In genomic region chr3:170745211-170745718, GRCh38 we compare ENCODE assay signal across 18 cellular contexts.
DNase-seq lines count a peak whose midpoint lies in the region; ATAC-seq, FAIRE-seq and TF ChIP-seq lines count a peak whose summit lies in the region.
"Had no signal": no experiment of that assay in that cellular context is flagged by ENCODE, and none has a peak within 500 bp of the region (broad histone marks: within the 10 kb centered on the region; RNA-seq: fewer than 3 reads in every experiment).

No MANE protein-coding gene starts in this region.

- TF ChIP-seq CTCF in bronchial epithelial cell (IDR thresholded peaks at IDR 0.05; ENCODE audit: insufficient read depth, low read length, severe bottlenecking) = no peak

- H3K9me3 ChIP-seq in mesodermal cell (ENCODE audit: control insufficient read depth, low read length) = no peaks in the 10 kb centered on the region
- H3K9me3 ChIP-seq: BE2C, prostate gland had no signal

- ATAC-seq in GM18868 (IDR thresholded peaks at IDR 0.05; ENCODE audit: unreplicated experiment) (no peak), GM21381 (IDR thresholded peaks at IDR 0.05; ENCODE audit: unreplicated experiment) (no peak), GM21619 (IDR thresholded peaks at IDR 0.05; ENCODE audit: unreplicated experiment) (no peak)
- ATAC-seq: activated naive CD8-positive, alpha-beta T cell treated with anti-CD3 and anti-CD28 coated beads, Interleukin-2, amount 50 U/mL, for 24 hours; stimulated activated naive CD8-positive, alpha-beta T cell treated with anti-CD3 and anti-CD28 coated beads, Interleukin-15, Interleukin-2, amounts not matched to agents 100 U/mL and 50 U/mL, for 24 hours had no signal

- peak; percentile 92 for DNase-seq in EL
- peak; percentile 26 for DNase-seq in NCI-H460 (ENCODE audit: extremely low read depth, low read depth)
- peak; percentile 91 for DNase-seq in bronchial epithelial cell (ENCODE audit: low read depth)
- no peak for DNase-seq in activated naive CD4-positive, alpha-beta T cell treated with Interleukin-2 at 50 U/mL for 16 hours
- DNase-seq: activated CD8-positive, alpha-beta memory T cell treated with anti-CD3 and anti-CD28 coated beads, Interleukin-2, amount 50 U/mL, for 4 hours; activated naive CD8-positive, alpha-beta T cell treated with anti-CD3 and anti-CD28 coated beads, Interleukin-2, amount 50 U/mL, for 24 hours; BE2C; GDM1; MV-4-11; NCI-H446; stimulated activated CD4-positive, alpha-beta T cell treated with anti-CD3 and anti-CD28 coated beads, Interleukin-4, amount 100 ng/mL, for 24 hours; stimulated activated naive CD8-positive, alpha-beta T cell treated with anti-CD3 and anti-CD28 coated beads, Interleukin-15, Interleukin-2, amounts not matched to agents 100 U/mL and 50 U/mL, for 24 hours had no signal

- H3K36me3 ChIP-seq in bronchial epithelial cell (ENCODE audit: control insufficient read depth, insufficient read depth, low read length) (no peaks in the 10 kb centered on the region), mesodermal cell (ENCODE audit: control insufficient read depth, insufficient read depth, low read length) (no peaks in the 10 kb centered on the region)
- H3K36me3 ChIP-seq: BE2C, prostate gland had no signal

- H3K4me3 ChIP-seq in bronchial epithelial cell (ENCODE audit: low read depth, low read length) (no peak overlapping the region), mesodermal cell (ENCODE audit: extremely low read depth, insufficient read depth, low read length, poor library complexity, severe bottlenecking) (no peak overlapping the region)
- H3K4me3 ChIP-seq: hepatocyte, prostate gland had no signal

- FAIRE-seq in bronchial epithelial cell (lab: Jason Lieb, UNC) = no peak

- H3K27ac ChIP-seq in mesodermal cell (ENCODE audit: low read depth, low read length, severe bottlenecking) = peak overlapping the region; percentile 74
- H3K27ac ChIP-seq: hepatocyte, prostate gland had no signal

- H3K27me3 ChIP-seq in bronchial epithelial cell (ENCODE audit: control insufficient read depth, insufficient read depth, low read length) = no peaks in the 10 kb centered on the region
- H3K27me3 ChIP-seq: BE2C, hepatocyte had no signal

- peaks cover 33% of the 10 kb centered on the region for H3K4me1 ChIP-seq in mesodermal cell (ENCODE audit: control insufficient read depth, insufficient read depth, low read length, poor library complexity, severe bottlenecking)
- H3K4me1 ChIP-seq: prostate gland had no signal
